ENCODE assay signal across 14 cellular contexts in the genomic region with DNA sequence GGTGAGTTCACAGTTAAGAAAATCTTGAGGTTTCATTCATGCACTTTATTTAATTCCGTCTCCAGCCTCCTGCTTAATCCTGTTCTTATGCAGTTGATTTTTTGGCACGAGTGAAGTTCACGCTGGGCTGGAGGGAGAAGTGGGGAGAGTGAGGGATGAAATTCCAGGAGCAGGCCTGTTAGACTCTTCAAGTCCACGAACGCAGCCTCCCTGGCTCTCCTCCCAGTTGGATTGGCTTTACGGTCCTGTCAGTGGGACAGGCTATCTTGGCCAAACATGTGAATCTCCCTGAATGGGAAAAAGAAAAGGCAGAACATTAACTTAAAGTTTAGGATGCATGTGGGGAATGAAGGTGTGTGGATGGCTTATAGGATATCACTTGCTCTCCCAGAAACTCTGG.
DNase-seq lines count a peak whose midpoint lies in the region; ATAC-seq and TF ChIP-seq lines count a peak whose summit lies in the region.
"Had no signal": no experiment of that assay in that cellular context is flagged by ENCODE, and none has a peak within 500 bp of the region (broad histone marks: within the 10 kb centered on the region; RNA-seq: fewer than 3 reads in every experiment).

No MANE protein-coding gene starts in this region.

- H3K4me3 ChIP-seq in esophagus squamous epithelium (no peak overlapping the region), testis (no peak overlapping the region)

- no peak for ATAC-seq in HG02571 (IDR thresholded peaks at IDR 0.05; ENCODE audit: unreplicated experiment)
- ATAC-seq in activated CD8-positive, alpha-beta T cell treated with anti-CD3 and anti-CD28 coated beads, Interleukin-2, amount 10 ng/mL, durations not matched to agents 7 days and 5 days: no peak
- ATAC-seq: stimulated activated naive CD8-positive, alpha-beta T cell treated with anti-CD3 and anti-CD28 coated beads, Interleukin-15, Interleukin-2, amounts not matched to agents 100 U/mL and 50 U/mL, for 24 hours; T-helper 17 cell had no signal

- H3K4me3 Mint-ChIP-seq in immature natural killer cell: no peak overlapping the region
- no peak overlapping the region for H3K4me3 Mint-ChIP-seq in activated CD8-positive, alpha-beta T cell treated with anti-CD3 and anti-CD28 coated beads, Interleukin-2, amount 10 ng/mL, durations not matched to agents 7 days and 5 days
- H3K4me3 Mint-ChIP-seq: activated naive CD4-positive, alpha-beta T cell treated with anti-CD3 and anti-CD28 coated beads, Interleukin-2, amount 50 U/mL, for 24 hours; dendritic cell treated with granulocyte-macrophage colony-stimulating factor and Interleukin-4, amounts not matched to agents 40 ng/mL and 50 ng/mL, for 4 days; T-helper 17 cell had no signal

- H3K27ac ChIP-seq in esophagus squamous epithelium (peak overlapping the region; percentile 41 to 90 (median 68)), testis (peak overlapping the region in 1 of 2 donors; percentile 24)
- H3K27ac ChIP-seq: parathyroid adenoma had no signal

- H3K9me3 ChIP-seq in esophagus squamous epithelium (peaks cover 0 to 8% (median 0%) of the 10 kb centered on the region in 3 donors), testis (no peaks in the 10 kb centered on the region)

- no peaks in the 10 kb centered on the region for H3K36me3 ChIP-seq in esophagus squamous epithelium
- no peaks in the 10 kb centered on the region for H3K36me3 ChIP-seq in testis (ENCODE audit: low read depth, missing control alignments)

- DNase-seq in NCI-H446 (lab: John Stamatoyannopoulos, UW): peak; percentile 62 to 79
- no peak for DNase-seq in esophagus squamous epithelium (lab: John Stamatoyannopoulos, UW)
- DNase-seq in mucosa of gallbladder (ENCODE audit: low spot score): peak; percentile 72
- peak; percentile 67 for DNase-seq in testis
- DNase-seq in immature natural killer cell: no peak
- no peak for DNase-seq in hippocampal formation (lab: John Stamatoyannopoulos, UW)
- DNase-seq in activated CD8-positive, alpha-beta T cell treated with anti-CD3 and anti-CD28 coated beads, Interleukin-2, amount 10 ng/mL, durations not matched to agents 7 days and 5 days: no peak
- DNase-seq: stimulated activated CD4-positive, alpha-beta T cell treated with anti-CD3 and anti-CD28 coated beads, Interleukin-4, amount 100 ng/mL, for 4 hours; stimulated activated naive CD8-positive, alpha-beta T cell treated with anti-CD3 and anti-CD28 coated beads, Interleukin-15, Interleukin-2, amounts not matched to agents 100 U/mL and 50 U/mL, for 24 hours; T-helper 17 cell had no signal

- intact Hi-C loops in esophagus squamous epithelium (cut with DNase I): no loop called here
- intact Hi-C loops in testis (cut with DNase I; ENCODE audit: low total_unique reads): no loop called here

- CTCF ChIA-PET in activated CD8-positive, alpha-beta T cell treated with anti-CD3 and anti-CD28 coated beads, Interleukin-2, amount 10 ng/mL, durations not matched to agents 7 days and 5 days (lab: Charles Lee): no interaction called here

- no peaks in the 10 kb centered on the region for H3K4me1 Mint-ChIP-seq in immature natural killer cell
- no peaks in the 10 kb centered on the region for H3K4me1 Mint-ChIP-seq in activated CD8-positive, alpha-beta T cell treated with anti-CD3 and anti-CD28 coated beads, Interleukin-2, amount 10 ng/mL, durations not matched to agents 7 days and 5 days (ENCODE audit: low read depth)
- H3K4me1 Mint-ChIP-seq: activated naive CD4-positive, alpha-beta T cell treated with anti-CD3 and anti-CD28 coated beads, Interleukin-2, amount 50 U/mL, for 24 hours had no signal

- POLR2A ChIA-PET in activated CD8-positive, alpha-beta T cell treated with anti-CD3 and anti-CD28 coated beads, Interleukin-2, amount 10 ng/mL, durations not matched to agents 7 days and 5 days (lab: Charles Lee): no interaction called here

- TF ChIP-seq POLR2A in esophagus squamous epithelium (IDR thresholded peaks at IDR 0.05): no peak
- no peak for TF ChIP-seq POLR2A in testis (IDR thresholded peaks at IDR 0.05)

- no peaks in the 10 kb centered on the region for H3K27me3 ChIP-seq in esophagus squamous epithelium
- H3K27me3 ChIP-seq in testis: no peaks in the 10 kb centered on the region

- H3K27me3 Mint-ChIP-seq in immature natural killer cell (ENCODE audit: low read depth in 3 of 3): peaks cover 3 to 14% (median 9%) of the 10 kb centered on the region in 3 donors
- peaks cover 9% of the 10 kb centered on the region for H3K27me3 Mint-ChIP-seq in activated CD8-positive, alpha-beta T cell treated with anti-CD3 and anti-CD28 coated beads, Interleukin-2, amount 10 ng/mL, durations not matched to agents 7 days and 5 days (ENCODE audit: low read depth)

- no peak for TF ChIP-seq CTCF in esophagus squamous epithelium (IDR thresholded peaks at IDR 0.05)
- no peak for TF ChIP-seq CTCF in testis (IDR thresholded peaks at IDR 0.05)

- no peak overlapping the region for H3K27ac Mint-ChIP-seq in immature natural killer cell
- H3K27ac Mint-ChIP-seq in activated CD8-positive, alpha-beta T cell treated with anti-CD3 and anti-CD28 coated beads, Interleukin-2, amount 10 ng/mL, durations not matched to agents 7 days and 5 days: no peak overlapping the region
- H3K27ac Mint-ChIP-seq: activated naive CD4-positive, alpha-beta T cell treated with anti-CD3 and anti-CD28 coated beads, Interleukin-2, amount 50 U/mL, for 24 hours; dendritic cell treated with granulocyte-macrophage colony-stimulating factor and Interleukin-4, amounts not matched to agents 40 ng/mL and 50 ng/mL, for 4 days; T-helper 17 cell had no signal

- no peaks in the 10 kb centered on the region for H3K9me3 Mint-ChIP-seq in immature natural killer cell
- no peaks in the 10 kb centered on the region for H3K9me3 Mint-ChIP-seq in activated CD8-positive, alpha-beta T cell treated with anti-CD3 and anti-CD28 coated beads, Interleukin-2, amount 10 ng/mL, durations not matched to agents 7 days and 5 days (ENCODE audit: insufficient read depth)

- no peaks in the 10 kb centered on the region for H3K36me3 Mint-ChIP-seq in immature natural killer cell
- no peaks in the 10 kb centered on the region for H3K36me3 Mint-ChIP-seq in activated CD8-positive, alpha-beta T cell treated with anti-CD3 and anti-CD28 coated beads, Interleukin-2, amount 10 ng/mL, durations not matched to agents 7 days and 5 days (ENCODE audit: low read depth)
- H3K36me3 Mint-ChIP-seq: activated naive CD4-positive, alpha-beta T cell treated with anti-CD3 and anti-CD28 coated beads, Interleukin-2, amount 50 U/mL, for 24 hours had no signal

- 55 to 65% methylated on average over 4 to 6 of the region's 6 CpGs for WGBS in esophagus squamous epithelium, 2 donors
- 45 to 61% methylated on average over 6 of the region's 6 CpGs for WGBS in testis, 2 donors

- peaks cover 4 to 47% (median 12%) of the 10 kb centered on the region in 3 donors for H3K4me1 ChIP-seq in esophagus squamous epithelium
- H3K4me1 ChIP-seq in testis: peaks cover 13% of the 10 kb centered on the region
- H3K4me1 ChIP-seq: parathyroid adenoma had no signal

Comparison
In these comparisons a context has a peak if more than half of its experiments do, and no peak if none do; other contexts are left out.
1. DNase-seq: peak in NCI-H446 (2 of 2), mucosa of gallbladder (single experiment) and testis (single experiment); none in esophagus squamous epithelium (single experiment), immature natural killer cell (0 of 3), hippocampal formation (0 of 2) and activated CD8-positive, alpha-beta T cell treated with anti-CD3 and anti-CD28 coated beads, Interleukin-2, amount 10 ng/mL, durations not matched to agents 7 days and 5 days (single experiment).